21 cellular contexts compared by ENCODE assay signal in genomic region chr16:2243031-2243528, GRCh38. TPM values are rescaled to one million over a fixed set of nuclear protein-coding genes. Genes with fewer than 3 reads are reported as not detected.
DNase-seq lines count a peak whose midpoint lies in the region; FAIRE-seq and TF ChIP-seq lines count a peak whose summit lies in the region.
"Had no signal": no experiment of that assay in that cellular context is flagged by ENCODE, and none has a peak within 500 bp of the region (broad histone marks: within the 10 kb centered on the region; RNA-seq: fewer than 3 reads in every experiment).

No MANE protein-coding gene starts in this region.

- intact Hi-C loops in kidney (cut with DNase I) = no loop called here
- intact Hi-C loops in prostate gland (cut with DNase I) = loop anchor here (10.0 kb wide), 1 partner anchor 218 kb away; the partner anchor contains the start of gene NHERF2

- H3K4me1 ChIP-seq in kidney (ENCODE audit: control insufficient read depth in 1 of 2, insufficient read depth in 1 of 2, low read depth in 1 of 2, low read length in 2 of 2) (no peaks in the 10 kb centered on the region), prostate gland (replicated peaks) (no peaks in the 10 kb centered on the region)
- H3K4me1 ChIP-seq: vagina had no signal

- 97% methylated on average over 19 of the region's 19 CpGs for WGBS in prostate gland

- H3K27me3 ChIP-seq in prostate gland (replicated peaks; ENCODE audit: insufficient read depth) = no peaks in the 10 kb centered on the region
- H3K27me3 ChIP-seq: ovary, vagina had no signal

- CTCF ChIA-PET in RWPE1 (lab: Yijun Ruan, JAX) = interaction anchor here (0.6 to 0.7 kb wide), 2 partner anchors 171 to 606 kb away, joined by 3 read pairs; no protein-coding TSS in a partner anchor

- no peak overlapping the region for H3K4me3 ChIP-seq in kidney (ENCODE audit: low read length in 2 of 2)
- no peak overlapping the region for H3K4me3 ChIP-seq in prostate gland
- H3K4me3 ChIP-seq: coronary artery, ovary, vagina had no signal

- DNase-seq in SKM-1 treated with dmso at 0.1 percent for 144 hours (lab: John Stamatoyannopoulos, UW; ENCODE audit: unreplicated experiment) = peak; percentile 30
- no peak for DNase-seq in SKM-1 (lab: John Stamatoyannopoulos, UW; ENCODE audit: unreplicated experiment)
- no peak for DNase-seq in RWPE1 (ENCODE audit: low spot score)
- DNase-seq in kidney = peak; percentile 73
- no peak for DNase-seq in activated T-cell treated with anti-CD3 and anti-CD28 coated beads for 4 hours
- no peak for DNase-seq in prostate gland (ENCODE audit: low spot score)
- DNase-seq: ACHN; activated CD4-positive, alpha-beta T cell treated with anti-CD3 and anti-CD28 coated beads, Interleukin-2, amount 50 U/mL, for 48 hours; activated naive CD4-positive, alpha-beta T cell treated with anti-CD3 and anti-CD28 coated beads, Interleukin-2, amount 50 U/mL, for 16 hours; activated T-cell treated with anti-CD3 and anti-CD28 coated beads, Interleukin-2, amount 50 U/mL, for 1 hour; CD4-positive, alpha-beta T cell; foreskin melanocyte; NCI-H1417 treated with DMSO at 0.1 percent for 48 hours; NCI-H2171 treated with DMSO at 0.1 percent for 48 hours; NCI-H748 treated with DMSO at 0.1 percent for 48 hours; ovary; stimulated activated CD4-positive, alpha-beta T cell treated with anti-CD3 and anti-CD28 coated beads, Interleukin-2, amount 100 ng/mL, for 48 hours had no signal

- POLR2A ChIA-PET in RWPE1 (lab: Yijun Ruan, JAX; ENCODE audit: low non-redundant PET) = no interaction called here

- FAIRE-seq in kidney (lab: Jason Lieb, UNC) = no peak
- FAIRE-seq: endothelial cell of umbilical vein, HTR-8/SVneo had no signal

- no peak overlapping the region for H3K9ac ChIP-seq in kidney (ENCODE audit: low read length in 2 of 2)

- H3K27ac ChIP-seq in RWPE1 (peak overlapping the region; percentile 21; the same call in 1 of the 2 replicates), kidney (ENCODE audit: low read depth in 2 of 2, low read length in 2 of 2) (no peak overlapping the region), prostate gland (no peak overlapping the region)
- H3K27ac ChIP-seq: coronary artery, ovary, vagina had no signal

- H3K9me3 ChIP-seq in kidney (ENCODE audit: control insufficient read depth in 1 of 2, low read length in 2 of 2) = no peaks in the 10 kb centered on the region
- H3K9me3 ChIP-seq in prostate gland = no peaks in the 10 kb centered on the region
- H3K9me3 ChIP-seq: ovary, vagina had no signal

- no peak for TF ChIP-seq CTCF in RWPE1 (conservative IDR thresholded peaks at IDR 0.05; ENCODE audit: low read depth)
- TF ChIP-seq CTCF in kidney (IDR thresholded peaks at IDR 0.05; ENCODE audit: borderline replicate concordance, extremely low read depth, insufficient read depth) = no peak
- no peak for TF ChIP-seq CTCF in prostate gland (IDR thresholded peaks at IDR 0.05)

- TF ChIP-seq POLR2A in prostate gland (IDR thresholded peaks at IDR 0.05) = no peak

- H3K36me3 ChIP-seq in kidney (ENCODE audit: control insufficient read depth in 1 of 2, insufficient read depth in 2 of 2, low read length in 2 of 2) = peaks cover 15 to 40% of the 10 kb centered on the region in 2 donors
- peaks cover 9 to 10% of the 10 kb centered on the region in 2 donors for H3K36me3 ChIP-seq in prostate gland
- H3K36me3 ChIP-seq: ovary had no signal

RNA-seq across cellular contexts. Expression of gene DNASE1L2, which starts 6.8 kb away (rescaled TPM):
- total RNA-seq in kidney (0.88 TPM), prostate gland (1 to 10 TPM in 1 of 2 donors, under 1 TPM in 1; 0.77 to 4.6 TPM)
- 0.88 TPM for polyA plus RNA-seq in kidney (ENCODE audit: insufficient read depth, low read depth, low replicate concordance)

RNA-seq across cellular contexts. Expression of gene ECI1, which starts 8.3 kb away (rescaled TPM):
- total RNA-seq in kidney (98.1 TPM), prostate gland (10 to 100 TPM; 48.5 to 87.0 TPM)
- 233 TPM for polyA plus RNA-seq in kidney (ENCODE audit: insufficient read depth, low read depth, low replicate concordance)

RNA-seq across cellular contexts. Expression of gene E4F1, which starts 19.7 kb away (rescaled TPM):
- 26.0 TPM for total RNA-seq in kidney
- polyA plus RNA-seq in kidney (ENCODE audit: insufficient read depth, low read depth, low replicate concordance) = 13.6 TPM
- 10 to 100 TPM; 38.7 to 69.1 TPM for total RNA-seq in prostate gland

RNA-seq across cellular contexts. Expression of gene RNPS1, which starts 24.8 kb away (rescaled TPM):
- total RNA-seq in kidney = 134 TPM
- 102 TPM for polyA plus RNA-seq in kidney (ENCODE audit: insufficient read depth, low read depth, low replicate concordance)
- 100 to 1,000 TPM; 163 to 241 TPM for total RNA-seq in prostate gland

RNA-seq across cellular contexts. Expression of gene PGP, which starts 28.4 kb away (rescaled TPM):
- total RNA-seq in kidney (13.5 TPM), prostate gland (10 to 100 TPM; 12.7 to 23.7 TPM)
- polyA plus RNA-seq in kidney (ENCODE audit: insufficient read depth, low read depth, low replicate concordance) = 21.2 TPM

Comparison
In these comparisons a context has a peak if more than half of its experiments do, and no peak if none do; other contexts are left out.
1. DNase-seq: peak in SKM-1 treated with dmso at 0.1 percent for 144 hours (single experiment) and kidney (single experiment); none in SKM-1 (single experiment), RWPE1 (single experiment), activated T-cell treated with anti-CD3 and anti-CD28 coated beads for 4 hours (single experiment) and prostate gland (single experiment).